In the genomic region with DNA sequence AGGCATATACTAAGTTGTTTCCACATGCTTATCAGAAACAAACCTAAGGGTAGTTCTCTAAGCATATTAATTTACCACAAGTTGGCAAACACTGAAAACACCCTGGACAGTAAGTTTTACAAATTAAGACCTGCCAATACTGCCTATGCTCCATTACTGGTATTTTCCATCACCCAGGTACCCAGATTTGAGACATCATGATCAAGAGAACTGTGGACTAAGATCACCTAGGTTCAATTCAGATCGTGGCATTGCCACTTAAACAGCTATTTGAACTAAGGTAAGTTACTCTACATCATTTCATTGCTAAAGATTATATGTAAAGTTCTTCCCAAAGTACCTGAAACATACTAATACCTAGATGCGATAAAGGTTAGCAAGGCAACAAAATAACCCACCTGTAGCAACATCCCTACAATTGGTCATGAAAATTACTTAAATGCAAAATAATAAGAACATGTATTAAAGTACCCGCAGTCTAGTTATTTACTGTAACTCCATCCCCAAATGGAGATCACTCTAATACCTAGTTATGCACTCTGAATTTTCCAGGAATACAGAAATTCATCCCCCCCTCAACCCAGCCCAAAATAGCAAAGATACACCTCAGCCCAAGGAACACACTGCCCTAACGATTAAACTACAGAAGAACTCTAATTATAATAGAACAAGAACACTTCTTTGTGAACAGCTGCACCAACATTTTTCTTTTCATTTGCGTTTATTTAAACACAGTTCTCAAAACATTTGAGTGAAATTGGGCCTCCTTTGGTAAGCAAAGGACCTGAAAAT, we compare ENCODE assay signal across 2 cellular contexts.
TF ChIP-seq lines count a peak whose summit lies in the region.

No MANE protein-coding gene starts in this region.

TF ChIP-seq in GM23338, 12 proteins besides CTCF, POLR2A, EP300 and RAD21 (continues in another document):
- no peak for TF ChIP-seq ZNF331 (CRISPR knock-in tag; IDR thresholded peaks at IDR 0.05; ENCODE audit: low read depth)
- no peak for TF ChIP-seq EZH2phosphoT487 (IDR thresholded peaks at IDR 0.05; ENCODE audit: unreplicated experiment)
- TF ChIP-seq, protein P1, sequence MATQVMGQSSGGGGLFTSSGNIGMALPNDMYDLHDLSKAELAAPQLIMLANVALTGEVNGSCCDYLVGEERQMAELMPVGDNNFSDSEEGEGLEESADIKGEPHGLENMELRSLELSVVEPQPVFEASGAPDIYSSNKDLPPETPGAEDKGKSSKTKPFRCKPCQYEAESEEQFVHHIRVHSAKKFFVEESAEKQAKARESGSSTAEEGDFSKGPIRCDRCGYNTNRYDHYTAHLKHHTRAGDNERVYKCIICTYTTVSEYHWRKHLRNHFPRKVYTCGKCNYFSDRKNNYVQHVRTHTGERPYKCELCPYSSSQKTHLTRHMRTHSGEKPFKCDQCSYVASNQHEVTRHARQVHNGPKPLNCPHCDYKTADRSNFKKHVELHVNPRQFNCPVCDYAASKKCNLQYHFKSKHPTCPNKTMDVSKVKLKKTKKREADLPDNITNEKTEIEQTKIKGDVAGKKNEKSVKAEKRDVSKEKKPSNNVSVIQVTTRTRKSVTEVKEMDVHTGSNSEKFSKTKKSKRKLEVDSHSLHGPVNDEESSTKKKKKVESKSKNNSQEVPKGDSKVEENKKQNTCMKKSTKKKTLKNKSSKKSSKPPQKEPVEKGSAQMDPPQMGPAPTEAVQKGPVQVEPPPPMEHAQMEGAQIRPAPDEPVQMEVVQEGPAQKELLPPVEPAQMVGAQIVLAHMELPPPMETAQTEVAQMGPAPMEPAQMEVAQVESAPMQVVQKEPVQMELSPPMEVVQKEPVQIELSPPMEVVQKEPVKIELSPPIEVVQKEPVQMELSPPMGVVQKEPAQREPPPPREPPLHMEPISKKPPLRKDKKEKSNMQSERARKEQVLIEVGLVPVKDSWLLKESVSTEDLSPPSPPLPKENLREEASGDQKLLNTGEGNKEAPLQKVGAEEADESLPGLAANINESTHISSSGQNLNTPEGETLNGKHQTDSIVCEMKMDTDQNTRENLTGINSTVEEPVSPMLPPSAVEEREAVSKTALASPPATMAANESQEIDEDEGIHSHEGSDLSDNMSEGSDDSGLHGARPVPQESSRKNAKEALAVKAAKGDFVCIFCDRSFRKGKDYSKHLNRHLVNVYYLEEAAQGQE (IDR thresholded peaks at IDR 0.05; ENCODE audit: unreplicated experiment): no peak
- no peak for TF ChIP-seq EZH2 (IDR thresholded peaks at IDR 0.05; ENCODE audit: low read depth, unreplicated experiment)
- TF ChIP-seq, protein P2, sequence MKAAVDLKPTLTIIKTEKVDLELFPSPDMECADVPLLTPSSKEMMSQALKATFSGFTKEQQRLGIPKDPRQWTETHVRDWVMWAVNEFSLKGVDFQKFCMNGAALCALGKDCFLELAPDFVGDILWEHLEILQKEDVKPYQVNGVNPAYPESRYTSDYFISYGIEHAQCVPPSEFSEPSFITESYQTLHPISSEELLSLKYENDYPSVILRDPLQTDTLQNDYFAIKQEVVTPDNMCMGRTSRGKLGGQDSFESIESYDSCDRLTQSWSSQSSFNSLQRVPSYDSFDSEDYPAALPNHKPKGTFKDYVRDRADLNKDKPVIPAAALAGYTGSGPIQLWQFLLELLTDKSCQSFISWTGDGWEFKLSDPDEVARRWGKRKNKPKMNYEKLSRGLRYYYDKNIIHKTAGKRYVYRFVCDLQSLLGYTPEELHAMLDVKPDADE (IDR thresholded peaks at IDR 0.05): no peak
- no peak for TF ChIP-seq CREB1 (CRISPR knock-in tag; IDR thresholded peaks at IDR 0.05; ENCODE audit: low read depth)
- no peak for TF ChIP-seq NANOG (IDR thresholded peaks at IDR 0.05; ENCODE audit: borderline replicate concordance)
- TF ChIP-seq JUNB (IDR thresholded peaks at IDR 0.05; ENCODE audit: unreplicated experiment): no peak
- no peak for TF ChIP-seq ZNF114 (CRISPR knock-in tag; IDR thresholded peaks at IDR 0.05)
- no peak for TF ChIP-seq STAT1 (IDR thresholded peaks at IDR 0.05; ENCODE audit: unreplicated experiment)
- no peak; the same call in 1 of the 2 replicates for TF ChIP-seq POLR2AphosphoS5 (IDR thresholded peaks at IDR 0.05; ENCODE audit: low read depth)

TF ChIP-seq in GM12878, 131 proteins besides CTCF, POLR2A, EP300 and RAD21:
- peak; percentile 72 for TF ChIP-seq POLR2AphosphoS5 (IDR thresholded peaks at IDR 0.05; ENCODE audit: low read length)
- TF ChIP-seq GABPA (IDR thresholded peaks at IDR 0.05; ENCODE audit: low read depth): no peak
- no peak for TF ChIP-seq PAX5 (IDR thresholded peaks at IDR 0.05; ENCODE audit: borderline replicate concordance, low read depth, low read length)
